ENCODE assay signal across 22 cellular contexts in the genomic region with DNA sequence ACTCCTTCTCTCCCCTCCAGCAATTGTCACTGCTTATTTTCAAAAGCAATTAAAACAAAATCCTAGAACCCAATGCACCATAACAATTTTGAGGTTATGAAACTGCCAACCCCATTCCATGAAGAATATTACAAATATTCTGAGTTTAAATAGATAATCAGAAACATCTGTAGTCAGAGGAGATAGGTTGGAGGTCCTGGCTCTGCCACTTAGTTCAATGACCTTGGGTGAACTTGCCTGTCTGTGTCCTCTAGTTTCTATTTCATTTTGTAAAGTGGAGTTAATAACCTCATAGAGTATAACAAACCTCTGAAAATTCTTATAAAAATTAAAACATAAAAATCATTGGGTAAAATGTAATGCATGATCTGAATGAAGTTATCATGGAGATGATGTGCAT.
"Had no signal": no experiment of that assay in that cellular context is flagged by ENCODE, and none has a peak within 500 bp of the region (broad histone marks: within the 10 kb centered on the region; RNA-seq: fewer than 3 reads in every experiment).

No MANE protein-coding gene starts in this region.

- ATAC-seq: activated T-cell treated with anti-CD3 and anti-CD28 coated beads, Interleukin-2, amount 50 U/mL, for 72 hours; body of pancreas; PC-3; T-cell had no signal

- H3K27ac ChIP-seq: ascending aorta, body of pancreas, VCaP had no signal

- H3K4me1 ChIP-seq: ascending aorta, body of pancreas had no signal

- H3K36me3 ChIP-seq: ascending aorta had no signal

- H3K27me3 ChIP-seq: ascending aorta, body of pancreas had no signal

- DNase-seq: activated CD4-positive, alpha-beta memory T cell treated with anti-CD3 and anti-CD28 coated beads for 36 hours; activated CD4-positive, alpha-beta T cell treated with anti-CD3 and anti-CD28 coated beads, Interleukin-2, amount 10 ng/mL, durations not matched to agents 7 days and 5 days; activated CD4-positive, CD25-positive, alpha-beta regulatory T cell; activated CD8-positive, alpha-beta memory T cell treated with anti-CD3 and anti-CD28 coated beads for 24 hours; activated T-cell treated with anti-CD3 and anti-CD28 coated beads, Interleukin-2, amount 50 U/mL, for 72 hours; amniotic stem cell; body of pancreas; central memory CD4-positive, alpha-beta T cell; Kasumi-1; NCI-H1048; NCI-H146; NCI-H187 treated with DMSO at 0.1 percent for 48 hours; NCI-H2081 treated with DMSO at 0.1 percent for 48 hours; NCI-H446; NCI-H524; PC-3; SHP77 treated with DMSO at 0.1 percent for 48 hours; T-cell; T-helper 2 cell; T1000 had no signal

- H3K4me3 ChIP-seq: ascending aorta, body of pancreas had no signal
